1 cellular context compared by ENCODE assay signal in the genomic region with DNA sequence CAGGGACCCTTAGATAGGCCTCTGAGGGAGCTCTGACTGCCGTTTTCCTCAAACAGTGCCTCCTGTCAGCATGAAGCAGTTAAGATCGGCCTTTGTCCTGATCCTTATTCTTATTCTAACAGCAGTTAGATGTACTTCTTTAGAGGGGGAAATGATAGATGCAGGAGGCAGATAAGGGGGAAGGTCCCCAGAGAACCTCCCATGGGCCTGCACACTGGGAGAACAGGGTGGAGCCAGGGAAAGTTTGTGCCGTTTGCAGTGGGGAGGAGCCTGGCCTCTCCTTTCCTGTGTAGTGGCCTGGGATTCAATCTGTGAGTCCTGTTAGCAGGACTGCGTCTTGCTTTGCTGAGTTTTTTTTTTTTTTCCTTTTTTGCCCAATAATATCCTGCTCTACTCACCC.
TF ChIP-seq lines count a peak whose summit lies in the region.

No MANE protein-coding gene starts in this region.

TF ChIP-seq in K562, 482 proteins besides CTCF, POLR2A, EP300 and RAD21:
- TF ChIP-seq BRF1 (IDR thresholded peaks at IDR 0.05; ENCODE audit: borderline replicate concordance, extremely low read depth, insufficient read length) (no peak), ETV1 (tag; conservative IDR thresholded peaks at IDR 0.05; ENCODE audit: low read depth) (no peak), PBX2 (CRISPR knock-in tag; IDR thresholded peaks at IDR 0.05; ENCODE audit: low read depth) (no peak), PBX2 (tag; conservative IDR thresholded peaks at IDR 0.05; ENCODE audit: low read depth) (no peak), RREB1 (CRISPR knock-in tag; IDR thresholded peaks at IDR 0.05) (no peak), RUNX1 (IDR thresholded peaks at IDR 0.05; ENCODE audit: low read depth) (no peak), ZSCAN32 (CRISPR knock-in tag; IDR thresholded peaks at IDR 0.05) (no peak), MYNN (IDR thresholded peaks at IDR 0.05) (no peak), MYNN (CRISPR knock-in tag; IDR thresholded peaks at IDR 0.05) (no peak), XRCC4 (IDR thresholded peaks at IDR 0.05; ENCODE audit: extremely low read depth, insufficient read depth, insufficient read length) (no peak), ZNF316 (IDR thresholded peaks at IDR 0.05) (no peak), ZC3H4 (CRISPR knock-in tag; IDR thresholded peaks at IDR 0.05; ENCODE audit: borderline replicate concordance) (no peak), NFRKB (IDR thresholded peaks at IDR 0.05; ENCODE audit: low read depth) (no peak), POLR2B (IDR thresholded peaks at IDR 0.05; ENCODE audit: low read depth, partially characterized antibody) (no peak), MCM5 (IDR thresholded peaks at IDR 0.05; ENCODE audit: low read depth) (no peak), SIX5 (IDR thresholded peaks at IDR 0.05; ENCODE audit: borderline replicate concordance in 1 of 2, insufficient read depth in 1 of 2, low read depth in 1 of 2, low read length in 2 of 2) (no peak), CHD1 (IDR thresholded peaks at IDR 0.05; ENCODE audit: low read length) (no peak), ATF1 (CRISPR knock-in tag; IDR thresholded peaks at IDR 0.05) (no peak), ATF1 (tag; IDR thresholded peaks at IDR 0.05) (no peak)
- TF ChIP-seq, protein P1, sequence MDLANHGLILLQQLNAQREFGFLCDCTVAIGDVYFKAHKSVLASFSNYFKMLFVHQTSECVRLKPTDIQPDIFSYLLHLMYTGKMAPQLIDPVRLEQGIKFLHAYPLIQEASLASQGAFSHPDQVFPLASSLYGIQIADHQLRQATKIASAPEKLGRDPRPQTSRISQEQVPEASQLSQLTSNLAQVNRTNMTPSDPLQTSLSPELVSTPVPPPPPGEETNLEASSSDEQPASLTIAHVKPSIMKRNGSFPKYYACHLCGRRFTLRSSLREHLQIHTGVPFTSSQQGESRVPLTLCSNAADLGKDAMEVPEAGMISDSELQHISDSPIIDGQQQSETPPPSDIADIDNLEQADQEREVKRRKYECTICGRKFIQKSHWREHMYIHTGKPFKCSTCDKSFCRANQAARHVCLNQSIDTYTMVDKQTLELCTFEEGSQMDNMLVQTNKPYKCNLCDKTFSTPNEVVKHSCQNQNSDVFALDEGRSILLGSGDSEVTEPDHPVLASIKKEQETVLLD (IDR thresholded peaks at IDR 0.05), result no peak
- TF ChIP-seq, protein P2, sequence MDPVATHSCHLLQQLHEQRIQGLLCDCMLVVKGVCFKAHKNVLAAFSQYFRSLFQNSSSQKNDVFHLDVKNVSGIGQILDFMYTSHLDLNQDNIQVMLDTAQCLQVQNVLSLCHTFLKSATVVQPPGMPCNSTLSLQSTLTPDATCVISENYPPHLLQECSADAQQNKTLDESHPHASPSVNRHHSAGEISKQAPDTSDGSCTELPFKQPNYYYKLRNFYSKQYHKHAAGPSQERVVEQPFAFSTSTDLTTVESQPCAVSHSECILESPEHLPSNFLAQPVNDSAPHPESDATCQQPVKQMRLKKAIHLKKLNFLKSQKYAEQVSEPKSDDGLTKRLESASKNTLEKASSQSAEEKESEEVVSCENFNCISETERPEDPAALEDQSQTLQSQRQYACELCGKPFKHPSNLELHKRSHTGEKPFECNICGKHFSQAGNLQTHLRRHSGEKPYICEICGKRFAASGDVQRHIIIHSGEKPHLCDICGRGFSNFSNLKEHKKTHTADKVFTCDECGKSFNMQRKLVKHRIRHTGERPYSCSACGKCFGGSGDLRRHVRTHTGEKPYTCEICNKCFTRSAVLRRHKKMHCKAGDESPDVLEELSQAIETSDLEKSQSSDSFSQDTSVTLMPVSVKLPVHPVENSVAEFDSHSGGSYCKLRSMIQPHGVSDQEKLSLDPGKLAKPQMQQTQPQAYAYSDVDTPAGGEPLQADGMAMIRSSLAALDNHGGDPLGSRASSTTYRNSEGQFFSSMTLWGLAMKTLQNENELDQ (CRISPR knock-in tag; IDR thresholded peaks at IDR 0.05; ENCODE audit: borderline replicate concordance), result no peak
